ENCODE assay signal across 10 cellular contexts in the genomic region with DNA sequence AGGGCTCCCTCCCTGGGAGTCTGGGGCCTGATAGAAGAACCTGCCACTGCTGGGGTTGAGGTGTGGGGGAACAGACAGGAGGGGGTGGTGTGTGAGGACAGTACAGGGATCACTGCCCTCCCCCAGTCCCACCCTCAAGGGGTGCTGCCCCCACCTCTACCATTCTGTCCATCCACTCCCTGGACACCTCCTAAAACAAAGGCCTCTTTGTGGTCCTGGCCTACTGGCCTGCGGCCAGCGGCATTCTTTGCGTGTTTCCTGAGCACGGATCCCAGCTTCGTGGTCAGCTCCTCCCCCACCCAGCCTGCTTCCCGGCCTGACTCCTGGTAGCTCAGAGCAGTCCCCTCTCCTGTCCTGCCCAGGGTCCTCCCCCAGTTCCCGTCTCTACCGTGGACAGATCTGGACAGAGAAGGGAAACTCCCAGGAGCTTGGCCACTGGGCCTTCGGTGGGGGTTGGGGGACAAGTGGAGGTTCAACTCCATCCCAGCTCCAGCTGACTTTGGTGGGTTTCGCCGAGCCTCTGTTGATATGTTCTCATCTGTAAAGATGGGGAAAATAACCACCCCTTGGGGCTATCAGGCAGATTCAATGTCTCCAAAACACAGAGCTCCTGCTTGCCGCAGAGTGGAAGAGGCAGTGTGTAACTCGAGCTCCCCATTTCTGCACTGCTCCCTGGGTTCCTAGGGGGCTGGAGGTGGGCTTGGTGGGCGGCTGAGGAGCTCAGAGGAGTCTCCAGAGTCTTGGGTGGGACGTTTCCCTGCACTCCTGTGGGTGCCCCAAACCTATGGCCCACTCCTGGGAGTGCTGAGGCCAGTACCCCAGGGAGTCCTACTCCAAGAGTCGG. TPM values are rescaled to one million over a fixed set of nuclear protein-coding genes. Genes with fewer than 3 reads are reported as not detected.
DNase-seq lines count a peak whose midpoint lies in the region; TF ChIP-seq lines count a peak whose summit lies in the region.
"Had no signal": no experiment of that assay in that cellular context is flagged by ENCODE, and none has a peak within 500 bp of the region (broad histone marks: within the 10 kb centered on the region; RNA-seq: fewer than 3 reads in every experiment).

No MANE protein-coding gene starts in this region.

- peak overlapping the region; percentile 93 for H3K9ac ChIP-seq in SK-N-SH

- 17% methylated on average over 14 of the region's 16 CpGs for WGBS in SK-N-SH (ENCODE audit: low lambda C conversion rate)
- WGBS in ovary, 3 donors = 13 to 21% (median 17%) methylated on average over 16 of the region's 16 CpGs

- TF ChIP-seq RAD21 in SK-N-SH (IDR thresholded peaks at IDR 0.05; ENCODE audit: low read length) = no peak; the same call in 1 of the 2 replicates

- no peaks in the 10 kb centered on the region for H3K9me3 ChIP-seq in SK-N-SH
- H3K9me3 ChIP-seq in ovary = no peaks in the 10 kb centered on the region

- no peaks in the 10 kb centered on the region for H3K27me3 ChIP-seq in SK-N-SH (ENCODE audit: insufficient read depth)
- no peaks in the 10 kb centered on the region for H3K27me3 ChIP-seq in ovary

- no peaks in the 10 kb centered on the region for H3K36me3 ChIP-seq in SK-N-SH (replicated peaks in 1 of 2; ENCODE audit: control insufficient read depth in 1 of 2, insufficient read depth in 2 of 2, low read length in 1 of 2)
- H3K36me3 ChIP-seq in ovary = no peaks in the 10 kb centered on the region

- H4K20me1 ChIP-seq in SK-N-SH (ENCODE audit: insufficient read depth) = no peaks in the 10 kb centered on the region

- H3K27ac ChIP-seq in SK-N-SH (ENCODE audit: low read depth in 2 of 2, low read length in 1 of 2) = peak overlapping the region; percentile 100
- peak overlapping the region; percentile 91 to 95 for H3K27ac ChIP-seq in ovary

- TF ChIP-seq EP300 in SK-N-SH (IDR thresholded peaks at IDR 0.05; ENCODE audit: borderline replicate concordance in 1 of 2, low read depth in 1 of 2, low read length in 1 of 2) = peak; percentile 39 to 94; a peak in 3 of 4 replicates
- TF ChIP-seq EP300 in ovary (IDR thresholded peaks at IDR 0.05) = no peak

- H2AFZ ChIP-seq in SK-N-SH (ENCODE audit: low read depth) = no peak overlapping the region

- H3K4me2 ChIP-seq in SK-N-SH = peak overlapping the region; percentile 88

- H3K79me2 ChIP-seq in SK-N-SH (ENCODE audit: insufficient read depth) = peaks cover 47% of the 10 kb centered on the region; the same call in 1 of the 2 replicates

- H3K4me3 ChIP-seq in SK-N-SH (ENCODE audit: low read depth in 2 of 2, low read length in 1 of 2) (peak overlapping the region in 1 of 2 experiments; percentile 3; a peak in 1 of 4 replicates), foreskin fibroblast (ENCODE audit: low read depth in 1 of 2, low read length in 2 of 2) (peak overlapping the region in 1 of 2 donors; percentile 21), ovary (no peak overlapping the region)
- H3K4me3 ChIP-seq: GM12878 had no signal

- no peak for TF ChIP-seq POLR2A in ovary (IDR thresholded peaks at IDR 0.05)

- POLR2A ChIA-PET in SK-N-SH (lab: Yijun Ruan, JAX) = interaction anchor here (0.5 to 2.5 kb wide), 10 partner anchors 20 to 262 kb away, joined by 3 to 11 read pairs (median 3); a partner anchor contains a TSS

- intact Hi-C loops in ovary (cut with DNase I) = loop anchor here in 2 of 4 donors (5.0 to 10.0 kb wide), 2 partner anchors 37 to 49 kb away; no protein-coding TSS in a partner anchor

- H3K4me1 ChIP-seq in SK-N-SH (ENCODE audit: control insufficient read depth in 1 of 2, insufficient read depth in 2 of 2, low read depth in 1 of 2, low read length in 1 of 2) (peaks cover 78 to 91% of the 10 kb centered on the region in 2 experiments), ovary (ENCODE audit: insufficient read depth) (peaks cover 58% of the 10 kb centered on the region)

- CTCF ChIA-PET in SK-N-SH (lab: Yijun Ruan, JAX) = interaction anchor here (0.7 to 35.2 kb wide), 15 partner anchors 7 to 97 kb away, joined by 3 to 506 read pairs (median 5); a partner anchor contains a TSS

- DNase-seq in Ammon's horn (ENCODE audit: low spot score) (peak; percentile 76), SK-N-SH (peak; percentile 73), foreskin fibroblast (peak; percentile 97 to 99), ovary (peak; percentile 85 to 94 (median 88)), UCSD-AML1 (lab: John Stamatoyannopoulos, UW; ENCODE audit: unreplicated experiment) (no peak)
- DNase-seq in stimulated activated CD4-positive, alpha-beta T cell treated with anti-CD3 and anti-CD28 coated beads, Interleukin-4, amount 100 ng/mL, for 4 hours = no peak
- no peak for DNase-seq in activated CD8-positive, alpha-beta memory T cell treated with anti-CD3 and anti-CD28 coated beads, Interleukin-2, amount 50 U/mL, for 48 hours
- DNase-seq in stimulated activated CD4-positive, alpha-beta T cell treated with anti-CD3 and anti-CD28 coated beads, Interleukin-2, amount 100 ng/mL, for 48 hours = no peak
- DNase-seq: activated CD4-positive, alpha-beta memory T cell treated with anti-CD3 and anti-CD28 coated beads, Interleukin-2, amount 10 ng/mL, durations not matched to agents 7 days and 5 days had no signal

- peaks cover 33% of the 10 kb centered on the region for H3F3A ChIP-seq in SK-N-SH (replicated peaks; ENCODE audit: insufficient read depth)

- no peaks in the 10 kb centered on the region for H3K9me2 ChIP-seq in SK-N-SH

- TF ChIP-seq CTCF in SK-N-SH (IDR thresholded peaks at IDR 0.05) (no peak), foreskin fibroblast (IDR thresholded peaks at IDR 0.05; ENCODE audit: low read depth, low read length) (no peak), ovary (IDR thresholded peaks at IDR 0.05) (no peak)

TF ChIP-seq in SK-N-SH, 30 proteins besides CTCF, POLR2A, EP300 and RAD21 (continues in another document):
- TF ChIP-seq, protein P1, sequence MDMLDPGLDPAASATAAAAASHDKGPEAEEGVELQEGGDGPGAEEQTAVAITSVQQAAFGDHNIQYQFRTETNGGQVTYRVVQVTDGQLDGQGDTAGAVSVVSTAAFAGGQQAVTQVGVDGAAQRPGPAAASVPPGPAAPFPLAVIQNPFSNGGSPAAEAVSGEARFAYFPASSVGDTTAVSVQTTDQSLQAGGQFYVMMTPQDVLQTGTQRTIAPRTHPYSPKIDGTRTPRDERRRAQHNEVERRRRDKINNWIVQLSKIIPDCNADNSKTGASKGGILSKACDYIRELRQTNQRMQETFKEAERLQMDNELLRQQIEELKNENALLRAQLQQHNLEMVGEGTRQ (IDR thresholded peaks at IDR 0.05; ENCODE audit: borderline replicate concordance, low read depth, low read length) = no peak
- TF ChIP-seq, protein P2, sequence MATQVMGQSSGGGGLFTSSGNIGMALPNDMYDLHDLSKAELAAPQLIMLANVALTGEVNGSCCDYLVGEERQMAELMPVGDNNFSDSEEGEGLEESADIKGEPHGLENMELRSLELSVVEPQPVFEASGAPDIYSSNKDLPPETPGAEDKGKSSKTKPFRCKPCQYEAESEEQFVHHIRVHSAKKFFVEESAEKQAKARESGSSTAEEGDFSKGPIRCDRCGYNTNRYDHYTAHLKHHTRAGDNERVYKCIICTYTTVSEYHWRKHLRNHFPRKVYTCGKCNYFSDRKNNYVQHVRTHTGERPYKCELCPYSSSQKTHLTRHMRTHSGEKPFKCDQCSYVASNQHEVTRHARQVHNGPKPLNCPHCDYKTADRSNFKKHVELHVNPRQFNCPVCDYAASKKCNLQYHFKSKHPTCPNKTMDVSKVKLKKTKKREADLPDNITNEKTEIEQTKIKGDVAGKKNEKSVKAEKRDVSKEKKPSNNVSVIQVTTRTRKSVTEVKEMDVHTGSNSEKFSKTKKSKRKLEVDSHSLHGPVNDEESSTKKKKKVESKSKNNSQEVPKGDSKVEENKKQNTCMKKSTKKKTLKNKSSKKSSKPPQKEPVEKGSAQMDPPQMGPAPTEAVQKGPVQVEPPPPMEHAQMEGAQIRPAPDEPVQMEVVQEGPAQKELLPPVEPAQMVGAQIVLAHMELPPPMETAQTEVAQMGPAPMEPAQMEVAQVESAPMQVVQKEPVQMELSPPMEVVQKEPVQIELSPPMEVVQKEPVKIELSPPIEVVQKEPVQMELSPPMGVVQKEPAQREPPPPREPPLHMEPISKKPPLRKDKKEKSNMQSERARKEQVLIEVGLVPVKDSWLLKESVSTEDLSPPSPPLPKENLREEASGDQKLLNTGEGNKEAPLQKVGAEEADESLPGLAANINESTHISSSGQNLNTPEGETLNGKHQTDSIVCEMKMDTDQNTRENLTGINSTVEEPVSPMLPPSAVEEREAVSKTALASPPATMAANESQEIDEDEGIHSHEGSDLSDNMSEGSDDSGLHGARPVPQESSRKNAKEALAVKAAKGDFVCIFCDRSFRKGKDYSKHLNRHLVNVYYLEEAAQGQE (IDR thresholded peaks at IDR 0.05; ENCODE audit: low read depth, low read length) = peak; percentile 79
- peak; percentile 54; the same call in 1 of the 2 replicates for TF ChIP-seq POLR2AphosphoS5 (IDR thresholded peaks at IDR 0.05; ENCODE audit: low read depth, low read length)
- TF ChIP-seq, protein P3, sequence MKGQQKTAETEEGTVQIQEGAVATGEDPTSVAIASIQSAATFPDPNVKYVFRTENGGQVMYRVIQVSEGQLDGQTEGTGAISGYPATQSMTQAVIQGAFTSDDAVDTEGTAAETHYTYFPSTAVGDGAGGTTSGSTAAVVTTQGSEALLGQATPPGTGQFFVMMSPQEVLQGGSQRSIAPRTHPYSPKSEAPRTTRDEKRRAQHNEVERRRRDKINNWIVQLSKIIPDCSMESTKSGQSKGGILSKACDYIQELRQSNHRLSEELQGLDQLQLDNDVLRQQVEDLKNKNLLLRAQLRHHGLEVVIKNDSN (IDR thresholded peaks at IDR 0.05; ENCODE audit: borderline replicate concordance, low read depth) = no peak
- no peak for TF ChIP-seq GABPA (IDR thresholded peaks at IDR 0.05; ENCODE audit: low read depth)
- TF ChIP-seq TCF12 (IDR thresholded peaks at IDR 0.05) = peak; percentile 88
- peak; percentile 88; the same call in 1 of the 2 replicates for TF ChIP-seq RXRA (IDR thresholded peaks at IDR 0.05; ENCODE audit: borderline replicate concordance, low read depth)
- TF ChIP-seq NRF1 (IDR thresholded peaks at IDR 0.05; ENCODE audit: low read depth, low read length) = no peak
- TF ChIP-seq TAF1 (IDR thresholded peaks at IDR 0.05; ENCODE audit: borderline replicate concordance, low read depth, low read length) = peak; percentile 76; the same call in 1 of the 2 replicates

RNA-seq across cellular contexts. Expression of a gene that starts 48.7 kb away (rescaled TPM):
- polyA plus RNA-seq in SK-N-SH (2012; rRNA removed) = 1.1 and 2.2 TPM in 2 replicates
- 0.80 and 1.8 TPM in 2 replicates for polyA plus RNA-seq in SK-N-SH (2012; cell fraction: cytosol; rRNA removed)
- 3.7 and 4.9 TPM in 2 replicates for polyA plus RNA-seq in SK-N-SH (2012; cell fraction: nucleus; rRNA removed)
- 1 to 10 TPM; 2.9 to 7.4 (median 6.7) TPM for total RNA-seq in ovary
- 1 to 10 TPM in 1 of 2 donors, under 1 TPM in 1; 0.90 to 5.0 TPM for polyA plus RNA-seq in ovary

RNA-seq across cellular contexts. Expression of a gene that starts 58.7 kb away (rescaled TPM):
- 5.1 and 14.8 TPM in 2 replicates for polyA plus RNA-seq in SK-N-SH (2012; rRNA removed)
- polyA plus RNA-seq in SK-N-SH (2012; cell fraction: cytosol; rRNA removed) = 9.1 and 13.3 TPM in 2 replicates
- 14.0 and 14.9 TPM in 2 replicates for polyA plus RNA-seq in SK-N-SH (2012; cell fraction: nucleus; rRNA removed)
- 100 to 1,000 TPM in 5 of 7 donors, 10 to 100 TPM in 2; 30.3 to 256 (median 223) TPM for total RNA-seq in ovary
- polyA plus RNA-seq in ovary = 10 to 100 TPM; 76.9 to 82.2 TPM

Comparison
In these comparisons a context has a peak if more than half of its experiments do, and no peak if none do; other contexts are left out.
1. DNase-seq: peak in Ammon's horn (single experiment), SK-N-SH (single experiment), foreskin fibroblast (2 of 2) and ovary (5 of 5); none in stimulated activated CD4-positive, alpha-beta T cell treated with anti-CD3 and anti-CD28 coated beads, Interleukin-4, amount 100 ng/mL, for 4 hours (0 of 2), UCSD-AML1 (single experiment), activated CD8-positive, alpha-beta memory T cell treated with anti-CD3 and anti-CD28 coated beads, Interleukin-2, amount 50 U/mL, for 48 hours (single experiment) and stimulated activated CD4-positive, alpha-beta T cell treated with anti-CD3 and anti-CD28 coated beads, Interleukin-2, amount 100 ng/mL, for 48 hours (0 of 2).